ENCODE assay signal across 10 cellular contexts in the genomic region with DNA sequence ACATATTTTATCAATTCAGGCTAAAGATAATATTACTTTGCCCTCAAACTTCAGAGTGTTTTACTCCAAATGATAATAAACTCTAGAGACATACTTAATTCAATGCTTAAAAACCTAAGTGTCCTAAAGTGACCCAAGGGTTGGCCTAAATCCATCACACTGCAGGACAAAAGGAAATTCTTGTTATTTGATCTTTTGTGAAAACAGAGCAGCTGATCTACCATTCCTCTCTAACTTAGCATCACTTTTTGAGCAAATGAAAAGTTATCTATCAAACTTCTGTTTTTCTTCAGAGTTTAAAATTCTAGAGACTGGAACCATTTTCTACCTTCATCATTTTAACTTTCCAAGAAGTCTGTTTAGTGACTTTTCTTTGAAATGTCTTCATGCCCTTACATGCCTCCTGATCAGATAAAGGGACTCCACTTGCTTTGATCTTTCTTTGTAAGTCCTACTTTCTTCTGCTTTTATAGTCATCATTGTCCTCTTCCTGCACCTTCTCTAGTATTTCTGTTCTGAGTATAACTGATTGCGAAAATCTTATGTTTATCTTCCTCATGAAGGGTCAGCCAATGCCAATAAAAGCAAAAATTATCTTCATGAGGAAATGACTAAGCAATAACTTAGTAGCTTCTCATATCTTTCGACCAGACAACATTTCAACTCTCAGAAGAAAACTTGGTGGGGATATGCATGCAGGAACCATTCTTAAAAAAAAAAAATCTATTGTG.
A peak's percentile ranks its signal among the peaks of the same experiment; 100 is the strongest.
DNase-seq lines count a peak whose midpoint lies in the region; ATAC-seq and TF ChIP-seq lines count a peak whose summit lies in the region.
"Had no signal": no experiment of that assay in that cellular context is flagged by ENCODE, and none has a peak within 500 bp of the region (broad histone marks: within the 10 kb centered on the region; RNA-seq: fewer than 3 reads in every experiment).

No MANE protein-coding gene starts in this region.

- WGBS in thyroid gland, 2 donors = 56 to 64% methylated on average over 2 of the region's 2 CpGs

- peaks cover 18% of the 10 kb centered on the region for H3K36me3 Mint-ChIP-seq in activated CD4-positive, alpha-beta memory T cell treated with anti-CD3 and anti-CD28 coated beads, Interleukin-2, amount 10 ng/mL, durations not matched to agents 7 days and 5 days (ENCODE audit: low read depth)
- H3K36me3 Mint-ChIP-seq in activated CD4-positive, alpha-beta memory T cell treated with anti-CD3 and anti-CD28 coated beads for 36 hours = no peaks in the 10 kb centered on the region
- no peaks in the 10 kb centered on the region for H3K36me3 Mint-ChIP-seq in activated CD8-positive, alpha-beta T cell treated with anti-CD3 and anti-CD28 coated beads for 36 hours (ENCODE audit: low read depth)

- H3K27ac ChIP-seq in thyroid gland = peak overlapping the region in 2 of 3 donors; percentile 51 to 65

- no peak for DNase-seq in activated CD4-positive, alpha-beta memory T cell treated with anti-CD3 and anti-CD28 coated beads, Interleukin-2, amount 10 ng/mL, durations not matched to agents 7 days and 5 days
- no peak for DNase-seq in activated CD4-positive, alpha-beta memory T cell treated with anti-CD3 and anti-CD28 coated beads for 36 hours
- no peak for DNase-seq in activated CD8-positive, alpha-beta T cell treated with anti-CD3 and anti-CD28 coated beads for 36 hours
- DNase-seq in left cardiac atrium (no peak), thyroid gland (no peak), GOT3 (lab: John Stamatoyannopoulos, UW) (no peak)
- DNase-seq: ACHN; stimulated activated CD4-positive, alpha-beta T cell treated with anti-CD3 and anti-CD28 coated beads, Interleukin-4, amount 100 ng/mL, for 4 hours had no signal

- POLR2A ChIA-PET in activated CD4-positive, alpha-beta memory T cell treated with anti-CD3 and anti-CD28 coated beads, Interleukin-2, amount 10 ng/mL, durations not matched to agents 7 days and 5 days (lab: Charles Lee) = no interaction called here
- POLR2A ChIA-PET in activated CD4-positive, alpha-beta memory T cell treated with anti-CD3 and anti-CD28 coated beads for 36 hours (lab: Charles Lee) = no interaction called here
- POLR2A ChIA-PET in activated CD8-positive, alpha-beta T cell treated with anti-CD3 and anti-CD28 coated beads for 36 hours (lab: Charles Lee) = no interaction called here

- CTCF ChIA-PET in activated CD4-positive, alpha-beta memory T cell treated with anti-CD3 and anti-CD28 coated beads, Interleukin-2, amount 10 ng/mL, durations not matched to agents 7 days and 5 days (lab: Charles Lee) = no interaction called here
- CTCF ChIA-PET in activated CD4-positive, alpha-beta memory T cell treated with anti-CD3 and anti-CD28 coated beads for 36 hours (lab: Charles Lee) = no interaction called here
- CTCF ChIA-PET in activated CD8-positive, alpha-beta T cell treated with anti-CD3 and anti-CD28 coated beads for 36 hours (lab: Charles Lee) = no interaction called here

- peak; percentile 93 for ATAC-seq in activated CD8-positive, alpha-beta T cell treated with anti-CD3 and anti-CD28 coated beads for 36 hours
- ATAC-seq in left cardiac atrium (peak; percentile 63 to 92), GM21825 (IDR thresholded peaks at IDR 0.05; ENCODE audit: unreplicated experiment) (no peak), GM21576 (IDR thresholded peaks at IDR 0.05; ENCODE audit: unreplicated experiment) (no peak)

- TF ChIP-seq POLR2A in thyroid gland (IDR thresholded peaks at IDR 0.05) = no peak

- peaks cover 28% of the 10 kb centered on the region for H3K4me1 Mint-ChIP-seq in activated CD4-positive, alpha-beta memory T cell treated with anti-CD3 and anti-CD28 coated beads, Interleukin-2, amount 10 ng/mL, durations not matched to agents 7 days and 5 days
- peaks cover 11% of the 10 kb centered on the region for H3K4me1 Mint-ChIP-seq in activated CD4-positive, alpha-beta memory T cell treated with anti-CD3 and anti-CD28 coated beads for 36 hours (ENCODE audit: low read depth)
- peaks cover 13% of the 10 kb centered on the region for H3K4me1 Mint-ChIP-seq in activated CD8-positive, alpha-beta T cell treated with anti-CD3 and anti-CD28 coated beads for 36 hours (ENCODE audit: low read depth)

- intact Hi-C loops in activated CD4-positive, alpha-beta memory T cell treated with anti-CD3 and anti-CD28 coated beads for 36 hours (cut with micrococcal nuclease) = no loop called here
- intact Hi-C loops in activated CD8-positive, alpha-beta T cell treated with anti-CD3 and anti-CD28 coated beads for 36 hours (cut with micrococcal nuclease) = no loop called here
- intact Hi-C loops in left cardiac atrium (cut with DNase I) = no loop called here
- intact Hi-C loops in thyroid gland (cut with DNase I) = no loop called here

- peaks cover 8% of the 10 kb centered on the region for H3K9me3 Mint-ChIP-seq in activated CD4-positive, alpha-beta memory T cell treated with anti-CD3 and anti-CD28 coated beads, Interleukin-2, amount 10 ng/mL, durations not matched to agents 7 days and 5 days
- no peaks in the 10 kb centered on the region for H3K9me3 Mint-ChIP-seq in activated CD4-positive, alpha-beta memory T cell treated with anti-CD3 and anti-CD28 coated beads for 36 hours
- H3K9me3 Mint-ChIP-seq in activated CD8-positive, alpha-beta T cell treated with anti-CD3 and anti-CD28 coated beads for 36 hours = no peaks in the 10 kb centered on the region

- no peak overlapping the region for H3K4me3 Mint-ChIP-seq in activated CD4-positive, alpha-beta memory T cell treated with anti-CD3 and anti-CD28 coated beads, Interleukin-2, amount 10 ng/mL, durations not matched to agents 7 days and 5 days
- no peak overlapping the region for H3K4me3 Mint-ChIP-seq in activated CD4-positive, alpha-beta memory T cell treated with anti-CD3 and anti-CD28 coated beads for 36 hours
- no peak overlapping the region for H3K4me3 Mint-ChIP-seq in activated CD8-positive, alpha-beta T cell treated with anti-CD3 and anti-CD28 coated beads for 36 hours

- no peaks in the 10 kb centered on the region for H3K36me3 ChIP-seq in thyroid gland

- TF ChIP-seq CTCF in activated CD8-positive, alpha-beta T cell treated with anti-CD3 and anti-CD28 coated beads for 36 hours (IDR thresholded peaks at IDR 0.05) = no peak
- no peak for TF ChIP-seq CTCF in thyroid gland (IDR thresholded peaks at IDR 0.05)

- H3K27me3 Mint-ChIP-seq in activated CD4-positive, alpha-beta memory T cell treated with anti-CD3 and anti-CD28 coated beads, Interleukin-2, amount 10 ng/mL, durations not matched to agents 7 days and 5 days = no peaks in the 10 kb centered on the region
- H3K27me3 Mint-ChIP-seq in activated CD4-positive, alpha-beta memory T cell treated with anti-CD3 and anti-CD28 coated beads for 36 hours = no peaks in the 10 kb centered on the region
- no peaks in the 10 kb centered on the region for H3K27me3 Mint-ChIP-seq in activated CD8-positive, alpha-beta T cell treated with anti-CD3 and anti-CD28 coated beads for 36 hours

- peaks cover 7 to 23% of the 10 kb centered on the region in 2 donors for H3K4me1 ChIP-seq in thyroid gland

- H3K4me3 ChIP-seq in thyroid gland (replicated peaks in 1 of 3) = no peak overlapping the region

- H3K9me3 ChIP-seq in thyroid gland = no peaks in the 10 kb centered on the region

- H3K27ac Mint-ChIP-seq in activated CD4-positive, alpha-beta memory T cell treated with anti-CD3 and anti-CD28 coated beads, Interleukin-2, amount 10 ng/mL, durations not matched to agents 7 days and 5 days = peak overlapping the region; percentile 68
- no peak overlapping the region for H3K27ac Mint-ChIP-seq in activated CD4-positive, alpha-beta memory T cell treated with anti-CD3 and anti-CD28 coated beads for 36 hours
- H3K27ac Mint-ChIP-seq in activated CD8-positive, alpha-beta T cell treated with anti-CD3 and anti-CD28 coated beads for 36 hours = peak overlapping the region; percentile 44

- no peaks in the 10 kb centered on the region for H3K27me3 ChIP-seq in thyroid gland

Comparison
In these comparisons a context has a peak if more than half of its experiments do, and no peak if none do; other contexts are left out.
1. ATAC-seq: peak in activated CD8-positive, alpha-beta T cell treated with anti-CD3 and anti-CD28 coated beads for 36 hours (single experiment) and left cardiac atrium (2 of 2); none in GM21825 (single experiment) and GM21576 (single experiment).